In genomic region chr22:41831828-41832552, GRCh38 we compare ENCODE assay signal across 1 cellular context.
TF ChIP-seq lines count a peak whose summit lies in the region.

No MANE protein-coding gene starts in this region.

TF ChIP-seq in HepG2, 621 proteins besides CTCF, POLR2A, EP300 and RAD21 (continued from another document and continues in another):
- TF ChIP-seq, protein P1, sequence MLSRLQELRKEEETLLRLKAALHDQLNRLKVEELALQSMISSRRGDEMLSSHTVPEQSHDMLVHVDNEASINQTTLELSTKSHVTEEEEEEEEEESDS (CRISPR knock-in tag; IDR thresholded peaks at IDR 0.05; ENCODE audit: borderline replicate concordance) = no peak
- TF ChIP-seq ZNF816 (CRISPR knock-in tag; IDR thresholded peaks at IDR 0.05; ENCODE audit: borderline replicate concordance) (peak; percentile 81; the same call in 1 of the 2 replicates), ONECUT2 (CRISPR knock-in tag; IDR thresholded peaks at IDR 0.05) (no peak), GZF1 (CRISPR knock-in tag; IDR thresholded peaks at IDR 0.05) (0 out of 2 replicates have a peak, but pooled peaks have one; percentile 23), RBAK (CRISPR knock-in tag; IDR thresholded peaks at IDR 0.05) (no peak), POLR2AphosphoS2 (IDR thresholded peaks at IDR 0.05; ENCODE audit: low read depth, low read length) (no peak), ZFP36L2 (CRISPR knock-in tag; IDR thresholded peaks at IDR 0.05) (no peak; the same call in 1 of the 2 replicates), ZNF281 (CRISPR knock-in tag; IDR thresholded peaks at IDR 0.05; ENCODE audit: borderline replicate concordance) (no peak), ARID4A (CRISPR knock-in tag; IDR thresholded peaks at IDR 0.05; ENCODE audit: borderline replicate concordance) (no peak), ZNF800 (CRISPR knock-in tag; IDR thresholded peaks at IDR 0.05) (no peak), GFI1 (CRISPR knock-in tag; IDR thresholded peaks at IDR 0.05; ENCODE audit: borderline replicate concordance) (no peak), ZFX (CRISPR knock-in tag; IDR thresholded peaks at IDR 0.05; ENCODE audit: low read depth) (no peak), ZNF619 (CRISPR knock-in tag; IDR thresholded peaks at IDR 0.05) (no peak), FOSL2 (CRISPR knock-in tag; IDR thresholded peaks at IDR 0.05) (no peak), TBX2 (CRISPR knock-in tag; IDR thresholded peaks at IDR 0.05; ENCODE audit: borderline replicate concordance) (no peak), RXRB (CRISPR knock-in tag; IDR thresholded peaks at IDR 0.05; ENCODE audit: borderline replicate concordance) (no peak), HNF4G (IDR thresholded peaks at IDR 0.05; ENCODE audit: borderline replicate concordance, low read depth, low read length) (no peak), HNF4G (CRISPR knock-in tag; IDR thresholded peaks at IDR 0.05; ENCODE audit: borderline replicate concordance, low read depth) (no peak)
- TF ChIP-seq, protein P2, sequence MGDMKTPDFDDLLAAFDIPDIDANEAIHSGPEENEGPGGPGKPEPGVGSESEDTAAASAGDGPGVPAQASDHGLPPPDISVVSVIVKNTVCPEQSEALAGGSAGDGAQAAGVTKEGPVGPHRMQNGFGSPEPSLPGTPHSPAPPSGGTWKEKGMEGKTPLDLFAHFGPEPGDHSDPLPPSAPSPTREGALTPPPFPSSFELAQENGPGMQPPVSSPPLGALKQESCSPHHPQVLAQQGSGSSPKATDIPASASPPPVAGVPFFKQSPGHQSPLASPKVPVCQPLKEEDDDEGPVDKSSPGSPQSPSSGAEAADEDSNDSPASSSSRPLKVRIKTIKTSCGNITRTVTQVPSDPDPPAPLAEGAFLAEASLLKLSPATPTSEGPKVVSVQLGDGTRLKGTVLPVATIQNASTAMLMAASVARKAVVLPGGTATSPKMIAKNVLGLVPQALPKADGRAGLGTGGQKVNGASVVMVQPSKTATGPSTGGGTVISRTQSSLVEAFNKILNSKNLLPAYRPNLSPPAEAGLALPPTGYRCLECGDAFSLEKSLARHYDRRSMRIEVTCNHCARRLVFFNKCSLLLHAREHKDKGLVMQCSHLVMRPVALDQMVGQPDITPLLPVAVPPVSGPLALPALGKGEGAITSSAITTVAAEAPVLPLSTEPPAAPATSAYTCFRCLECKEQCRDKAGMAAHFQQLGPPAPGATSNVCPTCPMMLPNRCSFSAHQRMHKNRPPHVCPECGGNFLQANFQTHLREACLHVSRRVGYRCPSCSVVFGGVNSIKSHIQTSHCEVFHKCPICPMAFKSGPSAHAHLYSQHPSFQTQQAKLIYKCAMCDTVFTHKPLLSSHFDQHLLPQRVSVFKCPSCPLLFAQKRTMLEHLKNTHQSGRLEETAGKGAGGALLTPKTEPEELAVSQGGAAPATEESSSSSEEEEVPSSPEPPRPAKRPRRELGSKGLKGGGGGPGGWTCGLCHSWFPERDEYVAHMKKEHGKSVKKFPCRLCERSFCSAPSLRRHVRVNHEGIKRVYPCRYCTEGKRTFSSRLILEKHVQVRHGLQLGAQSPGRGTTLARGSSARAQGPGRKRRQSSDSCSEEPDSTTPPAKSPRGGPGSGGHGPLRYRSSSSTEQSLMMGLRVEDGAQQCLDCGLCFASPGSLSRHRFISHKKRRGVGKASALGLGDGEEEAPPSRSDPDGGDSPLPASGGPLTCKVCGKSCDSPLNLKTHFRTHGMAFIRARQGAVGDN (CRISPR knock-in tag; IDR thresholded peaks at IDR 0.05) = no peak
- TF ChIP-seq, protein P3, sequence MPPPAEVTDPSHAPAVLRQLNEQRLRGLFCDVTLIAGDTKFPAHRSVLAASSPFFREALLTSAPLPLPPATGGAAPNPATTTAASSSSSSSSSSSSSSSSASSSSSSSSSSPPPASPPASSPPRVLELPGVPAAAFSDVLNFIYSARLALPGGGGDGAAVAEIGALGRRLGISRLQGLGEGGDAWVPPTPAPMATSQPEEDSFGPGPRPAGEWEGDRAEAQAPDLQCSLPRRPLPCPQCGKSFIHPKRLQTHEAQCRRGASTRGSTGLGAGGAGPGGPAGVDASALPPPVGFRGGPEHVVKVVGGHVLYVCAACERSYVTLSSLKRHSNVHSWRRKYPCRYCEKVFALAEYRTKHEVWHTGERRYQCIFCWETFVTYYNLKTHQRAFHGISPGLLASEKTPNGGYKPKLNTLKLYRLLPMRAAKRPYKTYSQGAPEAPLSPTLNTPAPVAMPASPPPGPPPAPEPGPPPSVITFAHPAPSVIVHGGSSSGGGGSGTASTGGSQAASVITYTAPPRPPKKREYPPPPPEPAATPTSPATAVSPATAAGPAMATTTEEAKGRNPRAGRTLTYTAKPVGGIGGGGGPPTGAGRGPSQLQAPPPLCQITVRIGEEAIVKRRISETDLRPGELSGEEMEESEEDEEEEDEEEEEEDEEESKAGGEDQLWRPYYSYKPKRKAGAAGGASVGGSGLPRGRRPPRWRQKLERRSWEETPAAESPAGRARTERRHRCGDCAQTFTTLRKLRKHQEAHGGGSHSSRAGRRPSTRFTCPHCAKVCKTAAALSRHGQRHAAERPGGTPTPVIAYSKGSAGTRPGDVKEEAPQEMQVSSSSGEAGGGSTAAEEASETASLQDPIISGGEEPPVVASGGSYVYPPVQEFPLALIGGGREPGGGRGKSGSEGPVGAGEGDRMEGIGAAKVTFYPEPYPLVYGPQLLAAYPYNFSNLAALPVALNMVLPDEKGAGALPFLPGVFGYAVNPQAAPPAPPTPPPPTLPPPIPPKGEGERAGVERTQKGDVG (CRISPR knock-in tag; IDR thresholded peaks at IDR 0.05; ENCODE audit: borderline replicate concordance) = no peak; the same call in 1 of the 2 replicates
- TF ChIP-seq, protein P4, sequence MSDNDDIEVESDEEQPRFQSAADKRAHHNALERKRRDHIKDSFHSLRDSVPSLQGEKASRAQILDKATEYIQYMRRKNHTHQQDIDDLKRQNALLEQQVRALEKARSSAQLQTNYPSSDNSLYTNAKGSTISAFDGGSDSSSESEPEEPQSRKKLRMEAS (IDR thresholded peaks at IDR 0.05) = no peak
- TF ChIP-seq, protein P5, sequence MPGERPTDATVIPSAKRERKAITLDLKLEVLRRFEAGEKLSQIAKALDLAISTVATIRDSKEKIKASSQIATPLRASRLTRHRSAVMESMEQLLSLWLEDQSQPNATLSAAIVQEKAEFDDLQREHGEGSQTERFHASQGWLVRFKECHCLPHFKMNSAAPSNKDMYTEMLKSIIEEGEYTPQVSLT (CRISPR knock-in tag; IDR thresholded peaks at IDR 0.05; ENCODE audit: borderline replicate concordance, low read depth) = no peak
- TF ChIP-seq, protein P6, sequence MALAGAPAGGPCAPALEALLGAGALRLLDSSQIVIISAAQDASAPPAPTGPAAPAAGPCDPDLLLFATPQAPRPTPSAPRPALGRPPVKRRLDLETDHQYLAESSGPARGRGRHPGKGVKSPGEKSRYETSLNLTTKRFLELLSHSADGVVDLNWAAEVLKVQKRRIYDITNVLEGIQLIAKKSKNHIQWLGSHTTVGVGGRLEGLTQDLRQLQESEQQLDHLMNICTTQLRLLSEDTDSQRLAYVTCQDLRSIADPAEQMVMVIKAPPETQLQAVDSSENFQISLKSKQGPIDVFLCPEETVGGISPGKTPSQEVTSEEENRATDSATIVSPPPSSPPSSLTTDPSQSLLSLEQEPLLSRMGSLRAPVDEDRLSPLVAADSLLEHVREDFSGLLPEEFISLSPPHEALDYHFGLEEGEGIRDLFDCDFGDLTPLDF (CRISPR knock-in tag; IDR thresholded peaks at IDR 0.05) = no peak
